In the genomic region with DNA sequence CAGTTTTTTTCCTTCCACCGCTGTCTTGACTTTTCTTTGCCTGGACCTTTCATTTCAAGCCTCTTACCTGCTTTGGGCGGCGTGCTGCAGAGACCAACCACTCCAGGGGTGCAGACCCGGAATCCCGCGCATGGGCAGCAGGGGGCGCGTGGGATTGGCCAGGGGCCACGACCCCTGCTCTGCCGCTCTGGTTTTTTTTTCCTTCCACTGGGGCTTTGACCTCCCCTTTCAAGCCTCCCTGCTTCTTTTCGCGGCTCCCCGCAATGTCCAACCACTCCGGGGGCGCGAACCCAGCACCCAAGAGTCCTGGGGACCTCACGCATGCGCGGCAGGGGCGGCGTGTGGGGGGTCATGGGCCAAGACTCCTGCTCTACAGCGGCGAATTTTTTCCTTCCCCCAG, we compare ENCODE assay signal across 20 cellular contexts.
DNase-seq lines count a peak whose midpoint lies in the region; ATAC-seq, FAIRE-seq and TF ChIP-seq lines count a peak whose summit lies in the region.
"Had no signal": no experiment of that assay in that cellular context is flagged by ENCODE, and none has a peak within 500 bp of the region (broad histone marks: within the 10 kb centered on the region; RNA-seq: fewer than 3 reads in every experiment).

No MANE protein-coding gene starts in this region.

- no peaks in the 10 kb centered on the region for H3K79me2 ChIP-seq in SK-N-SH (ENCODE audit: insufficient read depth)

- peak overlapping the region; percentile 64 for H3K4me3 ChIP-seq in A549
- no peak overlapping the region for H3K4me3 ChIP-seq in MG63
- H3K4me3 ChIP-seq in SK-N-SH (ENCODE audit: low read depth in 2 of 2, low read length in 1 of 2), result peak overlapping the region; percentile 28 to 47; a peak in 2 of 4 replicates
- H3K4me3 ChIP-seq: cardiac muscle cell, lung had no signal

- DNase-seq in A549 (ENCODE audit: low read depth in 1 of 2, low spot score in 1 of 2) (peak; percentile 56 to 79), Daoy (ENCODE audit: low read depth) (peak; percentile 75), MG63 (peak; percentile 37), SK-N-SH (peak; percentile 60), cerebellum (ENCODE audit: low spot score) (no peak), GM19239 (ENCODE audit: insufficient read length, low spot score) (no peak), germinal center (ENCODE audit: low spot score) (no peak), NCI-H774 (lab: John Stamatoyannopoulos, UW) (no peak)
- DNase-seq: activated CD4-positive, alpha-beta T cell treated with anti-CD3 and anti-CD28 coated beads, Interleukin-2, amount 10 ng/mL, durations not matched to agents 7 days and 5 days; activated T-cell treated with anti-CD3 and anti-CD28 coated beads, Interleukin-2, amount 50 U/mL, for 4 hours; foreskin fibroblast; NCI-H187; nephron progenitor cell; T-helper 1 cell; testis had no signal

- H3K27me3 ChIP-seq in MG63 (peaks cover 56% of the 10 kb centered on the region), SK-N-SH (ENCODE audit: insufficient read depth) (peaks cover 45% of the 10 kb centered on the region)
- H3K27me3 ChIP-seq: BLaER1 treated with 17β-estradiol and CSF1 and Interleukin-3, amounts not matched to agents 10 nM and 100 nM; cardiac muscle cell; testis had no signal

- no peak overlapping the region for H3K9ac ChIP-seq in SK-N-SH
- H3K9ac ChIP-seq: BLaER1 treated with 17β-estradiol and CSF1 and Interleukin-3, amounts not matched to agents 10 nM and 100 nM had no signal

- peak; percentile 32 to 71; a peak in 3 of 6 replicates for ATAC-seq in A549
- ATAC-seq: activated T-cell treated with anti-CD3 and anti-CD28 coated beads, Interleukin-2, amount 50 U/mL, for 4 hours had no signal

- no peak for TF ChIP-seq RAD21 in A549 (conservative IDR thresholded peaks at IDR 0.05 in 1 of 2, IDR thresholded peaks at IDR 0.05 in 1 of 2)
- no peak for TF ChIP-seq RAD21 in SK-N-SH (IDR thresholded peaks at IDR 0.05; ENCODE audit: low read length)

- H3K9me2 ChIP-seq in SK-N-SH, result no peaks in the 10 kb centered on the region

- CTCF ChIA-PET in A549 (lab: Yijun Ruan, JAX), result no interaction called here
- CTCF ChIA-PET in SK-N-SH (lab: Yijun Ruan, JAX), result no interaction called here

- H3K36me3 ChIP-seq in MG63 (no peaks in the 10 kb centered on the region), SK-N-SH (replicated peaks in 1 of 2; ENCODE audit: control insufficient read depth in 1 of 2, insufficient read depth in 2 of 2, low read length in 1 of 2) (no peaks in the 10 kb centered on the region)
- H3K36me3 ChIP-seq: BLaER1 treated with 17β-estradiol and CSF1 and Interleukin-3, amounts not matched to agents 10 nM and 100 nM; cardiac muscle cell had no signal

- no peaks in the 10 kb centered on the region for H3K9me3 ChIP-seq in A549
- H3K9me3 ChIP-seq in MG63, result no peaks in the 10 kb centered on the region
- no peaks in the 10 kb centered on the region for H3K9me3 ChIP-seq in SK-N-SH
- H3K9me3 ChIP-seq: testis had no signal

- H4K20me1 ChIP-seq in SK-N-SH (ENCODE audit: insufficient read depth), result no peaks in the 10 kb centered on the region
- H4K20me1 ChIP-seq: BLaER1 treated with 17β-estradiol and CSF1 and Interleukin-3, amounts not matched to agents 10 nM and 100 nM had no signal

- peak overlapping the region; percentile 37; the same call in 1 of the 2 replicates for H2AFZ ChIP-seq in SK-N-SH (ENCODE audit: low read depth)

- no peak for FAIRE-seq in A549 (lab: Jason Lieb, UNC)
- no peak for FAIRE-seq in GM19239 (lab: Jason Lieb, UNC)
- FAIRE-seq: endometrium, G401.6 had no signal

- POLR2A ChIA-PET in A549 (lab: Yijun Ruan, JAX), result no interaction called here
- POLR2A ChIA-PET in SK-N-SH (lab: Yijun Ruan, JAX), result no interaction called here

- 0 out of 2 replicates have a peak, but pooled peaks have one; percentile 8 for TF ChIP-seq POLR2A in A549 (IDR thresholded peaks at IDR 0.05; ENCODE audit: low read length)

- H3K4me2 ChIP-seq in A549 (peak overlapping the region; percentile 93), SK-N-SH (peak overlapping the region; percentile 69)
- H3K4me2 ChIP-seq: BLaER1 treated with 17β-estradiol and CSF1 and Interleukin-3, amounts not matched to agents 10 nM and 100 nM had no signal

- H3K27ac ChIP-seq in A549 (peak overlapping the region; percentile 80 to 92), SK-N-SH (ENCODE audit: low read depth in 2 of 2, low read length in 1 of 2) (no peak overlapping the region)
- H3K27ac ChIP-seq: BLaER1 treated with 17β-estradiol and CSF1 and Interleukin-3, amounts not matched to agents 10 nM and 100 nM; cardiac muscle cell; testis had no signal

- no peaks in the 10 kb centered on the region for H3F3A ChIP-seq in SK-N-SH (replicated peaks; ENCODE audit: insufficient read depth)

- TF ChIP-seq EP300 in A549 (IDR thresholded peaks at IDR 0.05), result no peak
- TF ChIP-seq EP300 in SK-N-SH (IDR thresholded peaks at IDR 0.05; ENCODE audit: borderline replicate concordance in 1 of 2, low read depth in 1 of 2, low read length in 1 of 2), result no peak

- under 1% methylated on average over 23 of the region's 23 CpGs for WGBS in A549 (ENCODE audit: missing lambda C conversion rate)
- WGBS in SK-N-SH (ENCODE audit: low lambda C conversion rate), result 13% methylated on average over 23 of the region's 23 CpGs

- H3K4me1 ChIP-seq in A549 (peaks cover 31% of the 10 kb centered on the region; the same call in 2 of the 3 replicates), SK-N-SH (ENCODE audit: control insufficient read depth in 1 of 2, insufficient read depth in 2 of 2, low read depth in 1 of 2, low read length in 1 of 2) (no peaks in the 10 kb centered on the region; a peak in 1 of 4 replicates)
- H3K4me1 ChIP-seq: BLaER1 treated with 17β-estradiol and CSF1 and Interleukin-3, amounts not matched to agents 10 nM and 100 nM; testis had no signal

- TF ChIP-seq CTCF in A549 (IDR thresholded peaks at IDR 0.05) (peak; percentile 63), SK-N-SH (IDR thresholded peaks at IDR 0.05) (peak; percentile 61)

TF ChIP-seq in A549, 52 proteins besides CTCF, POLR2A, EP300 and RAD21:
- 0 out of 3 replicates have a peak, but pooled peaks have one; percentile 15 for TF ChIP-seq SMC3 (IDR thresholded peaks at IDR 0.05)
- TF ChIP-seq, protein P1, sequence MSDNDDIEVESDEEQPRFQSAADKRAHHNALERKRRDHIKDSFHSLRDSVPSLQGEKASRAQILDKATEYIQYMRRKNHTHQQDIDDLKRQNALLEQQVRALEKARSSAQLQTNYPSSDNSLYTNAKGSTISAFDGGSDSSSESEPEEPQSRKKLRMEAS (IDR thresholded peaks at IDR 0.05), result peak; percentile 61; the same call in 1 of the 2 replicates
- no peak for TF ChIP-seq CHD2 (IDR thresholded peaks at IDR 0.05; ENCODE audit: low read length, partially characterized antibody)
- TF ChIP-seq RNF2 (IDR thresholded peaks at IDR 0.05; ENCODE audit: borderline replicate concordance, low read depth), result 0 out of 2 replicates have a peak, but pooled peaks have one; percentile 18

TF ChIP-seq in SK-N-SH, 30 proteins besides CTCF, POLR2A, EP300 and RAD21:
- no peak for TF ChIP-seq YY1 (IDR thresholded peaks at IDR 0.05; ENCODE audit: low read depth)
- 0 out of 2 replicates have a peak, but pooled peaks have one; percentile 24 for TF ChIP-seq NRF1 (IDR thresholded peaks at IDR 0.05; ENCODE audit: low read depth, low read length)
- peak; percentile 28; the same call in 1 of the 2 replicates for TF ChIP-seq NFIC (IDR thresholded peaks at IDR 0.05; ENCODE audit: borderline replicate concordance)

Comparison
In these comparisons a context has a peak if more than half of its experiments do, and no peak if none do; other contexts are left out.
1. DNase-seq: peak in A549 (2 of 2), Daoy (single experiment), MG63 (single experiment) and SK-N-SH (single experiment); none in cerebellum (single experiment), GM19239 (single experiment), germinal center (single experiment) and NCI-H774 (single experiment).
2. H3K27ac ChIP-seq: peak in A549 (2 of 2); none in SK-N-SH (0 of 2).